ENCODE assay signal across 25 cellular contexts in genomic region chr12:3727354-3727753, GRCh38. TPM values are rescaled to one million over a fixed set of nuclear protein-coding genes. Genes with fewer than 3 reads are reported as not detected.
DNase-seq lines count a peak whose midpoint lies in the region; ATAC-seq, FAIRE-seq and TF ChIP-seq lines count a peak whose summit lies in the region.
"Had no signal": no experiment of that assay in that cellular context is flagged by ENCODE, and none has a peak within 500 bp of the region (broad histone marks: within the 10 kb centered on the region; RNA-seq: fewer than 3 reads in every experiment).

No MANE protein-coding gene starts in this region.

- CTCF ChIA-PET in activated CD8-positive, alpha-beta T cell treated with anti-CD3 and anti-CD28 coated beads for 36 hours (lab: Charles Lee) = interaction anchor here (1.1 kb wide), 1 partner anchor 11 kb away, joined by 3 read pairs; no protein-coding TSS in a partner anchor

- H3K9me3 Mint-ChIP-seq in activated CD4-positive, alpha-beta T cell treated with anti-CD3 and anti-CD28 coated beads, Interleukin-2, amount 10 ng/mL, durations not matched to agents 24 days and 14 days = peaks cover 18% of the 10 kb centered on the region
- H3K9me3 Mint-ChIP-seq in activated CD8-positive, alpha-beta T cell treated with anti-CD3 and anti-CD28 coated beads for 36 hours = peaks cover 9% of the 10 kb centered on the region
- H3K9me3 Mint-ChIP-seq: dendritic cell treated with granulocyte-macrophage colony-stimulating factor and Interleukin-4, amounts not matched to agents 40 ng/mL and 50 ng/mL, for 4 days had no signal

- 87 to 95% (median 88%) methylated on average over 8 of the region's 8 CpGs for WGBS in small intestine, 3 donors
- 88 to 89% methylated on average over 8 of the region's 8 CpGs for WGBS in esophagus squamous epithelium, 2 donors

- ATAC-seq in DND-41 (ENCODE audit: insufficient read depth, low read depth) = no peak
- no peak for ATAC-seq in activated CD8-positive, alpha-beta T cell treated with anti-CD3 and anti-CD28 coated beads for 36 hours
- ATAC-seq: A549, HCT116 had no signal

- no peak for TF ChIP-seq CTCF in DND-41 (IDR thresholded peaks at IDR 0.05; ENCODE audit: borderline replicate concordance, extremely low read depth, low read length, poor library complexity, severe bottlenecking)
- TF ChIP-seq CTCF in activated CD8-positive, alpha-beta T cell treated with anti-CD3 and anti-CD28 coated beads for 36 hours (IDR thresholded peaks at IDR 0.05) = no peak
- TF ChIP-seq CTCF in neutrophil (IDR thresholded peaks at IDR 0.05) = no peak
- TF ChIP-seq CTCF in esophagus squamous epithelium (IDR thresholded peaks at IDR 0.05) = no peak

- H3K4me2 ChIP-seq in DND-41 (ENCODE audit: insufficient read depth, low read length) = peak overlapping the region; percentile 56
- H3K4me2 ChIP-seq: A549 had no signal

- in situ Hi-C loops in KBM-7 (cut with MboI; ENCODE audit: low pct_unique_long_range_greater_than_20kb, low sequenced_read_pairs) = no loop called here

- no peak for FAIRE-seq in small intestine (lab: Jason Lieb, UNC)
- FAIRE-seq: A549, endometrium had no signal

- H3K4me1 ChIP-seq in DND-41 (ENCODE audit: insufficient read depth, low read length) (peaks cover 40% of the 10 kb centered on the region), neutrophil (ENCODE audit: control insufficient read depth in 1 of 2, insufficient read depth in 1 of 2, low read depth in 1 of 2, low read length in 1 of 2) (peaks cover 57 to 65% of the 10 kb centered on the region in 2 experiments), small intestine (ENCODE audit: control insufficient read depth in 2 of 2, insufficient read depth in 1 of 2, low read depth in 1 of 2, low read length in 1 of 2) (peaks cover 0 to 2% of the 10 kb centered on the region in 2 donors), esophagus squamous epithelium (peaks cover 0 to 21% (median 0%) of the 10 kb centered on the region in 3 donors)
- H3K4me1 ChIP-seq: A549, BE2C had no signal

- no peaks in the 10 kb centered on the region for H3K27me3 ChIP-seq in DND-41 (ENCODE audit: insufficient read depth, low read length, poor library complexity)
- H3K27me3 ChIP-seq in neutrophil = no peaks in the 10 kb centered on the region
- no peaks in the 10 kb centered on the region for H3K27me3 ChIP-seq in small intestine (ENCODE audit: control insufficient read depth in 2 of 2, insufficient read depth in 2 of 2, low read length in 2 of 2)
- H3K27me3 ChIP-seq in esophagus squamous epithelium = no peaks in the 10 kb centered on the region
- H3K27me3 ChIP-seq: tibial nerve had no signal

- intact Hi-C loops in activated CD4-positive, alpha-beta T cell treated with anti-CD3 and anti-CD28 coated beads, Interleukin-2, amount 10 ng/mL, durations not matched to agents 24 days and 14 days (cut with micrococcal nuclease) = loop anchor here (5.0 kb wide), 1 partner anchor 145 kb away; the partner anchor contains the start of gene PARP11
- intact Hi-C loops in activated CD8-positive, alpha-beta T cell treated with anti-CD3 and anti-CD28 coated beads for 36 hours (cut with micrococcal nuclease) = no loop called here
- intact Hi-C loops in esophagus squamous epithelium (cut with DNase I) = no loop called here

- H3K4me3 Mint-ChIP-seq in activated CD4-positive, alpha-beta T cell treated with anti-CD3 and anti-CD28 coated beads, Interleukin-2, amount 10 ng/mL, durations not matched to agents 24 days and 14 days = peak overlapping the region; percentile 48
- no peak overlapping the region for H3K4me3 Mint-ChIP-seq in activated CD8-positive, alpha-beta T cell treated with anti-CD3 and anti-CD28 coated beads for 36 hours
- H3K4me3 Mint-ChIP-seq: dendritic cell treated with granulocyte-macrophage colony-stimulating factor and Interleukin-4, amounts not matched to agents 40 ng/mL and 50 ng/mL, for 4 days had no signal

- POLR2A ChIA-PET in activated CD8-positive, alpha-beta T cell treated with anti-CD3 and anti-CD28 coated beads for 36 hours (lab: Charles Lee) = interaction anchor here (2.5 kb wide), 1 partner anchor 19 kb away, joined by 11 read pairs; no protein-coding TSS in a partner anchor

- H3K79me2 ChIP-seq in DND-41 (ENCODE audit: insufficient read depth, low read length) = no peaks in the 10 kb centered on the region; the same call in 1 of the 2 replicates

- 0 out of 4 replicates have a peak overlapping the region, but pooled peaks of 1 of the 2 experiments have one; percentile 42 for H3K4me3 ChIP-seq in DND-41 (ENCODE audit: low read depth in 1 of 2, low read length in 2 of 2)
- peak overlapping the region; percentile 56 to 64 for H3K4me3 ChIP-seq in neutrophil (ENCODE audit: low read depth in 1 of 2, low read length in 1 of 2)
- H3K4me3 ChIP-seq in small intestine (ENCODE audit: low read depth in 1 of 2, low read length in 2 of 2) = no peak overlapping the region
- H3K4me3 ChIP-seq in esophagus squamous epithelium = no peak overlapping the region
- H3K4me3 ChIP-seq: A549, cardiac muscle cell, lung, skin epidermis, tibial nerve had no signal

- H3K36me3 Mint-ChIP-seq in activated CD4-positive, alpha-beta T cell treated with anti-CD3 and anti-CD28 coated beads, Interleukin-2, amount 10 ng/mL, durations not matched to agents 24 days and 14 days (ENCODE audit: low read depth) = peaks cover 80% of the 10 kb centered on the region
- peaks cover 71% of the 10 kb centered on the region for H3K36me3 Mint-ChIP-seq in activated CD8-positive, alpha-beta T cell treated with anti-CD3 and anti-CD28 coated beads for 36 hours (ENCODE audit: low read depth)

- peak overlapping the region; percentile 37 for H3K9ac ChIP-seq in DND-41 (ENCODE audit: low read depth, low read length)

- H3K27me3 Mint-ChIP-seq in activated CD4-positive, alpha-beta T cell treated with anti-CD3 and anti-CD28 coated beads, Interleukin-2, amount 10 ng/mL, durations not matched to agents 24 days and 14 days = no peaks in the 10 kb centered on the region
- no peaks in the 10 kb centered on the region for H3K27me3 Mint-ChIP-seq in activated CD8-positive, alpha-beta T cell treated with anti-CD3 and anti-CD28 coated beads for 36 hours
- H3K27me3 Mint-ChIP-seq: stimulated activated naive CD8-positive, alpha-beta T cell treated with anti-CD3 and anti-CD28 coated beads, Interleukin-15, amount 100 ng/mL, for 72 hours had no signal

- peak; percentile 67 for DNase-seq in activated CD4-positive, alpha-beta T cell treated with anti-CD3 and anti-CD28 coated beads, Interleukin-2, amount 10 ng/mL, durations not matched to agents 24 days and 14 days
- DNase-seq in activated CD4-positive, alpha-beta T cell treated with anti-CD3 and anti-CD28 coated beads for 1 hour = no peak
- DNase-seq in DND-41 (no peak), small intestine (no peak), esophagus squamous epithelium (lab: John Stamatoyannopoulos, UW) (no peak), KBM-7 (no peak)
- DNase-seq in activated CD8-positive, alpha-beta T cell treated with anti-CD3 and anti-CD28 coated beads for 36 hours = no peak
- DNase-seq: activated CD4-positive, CD25-positive, alpha-beta regulatory T cell treated with anti-CD3 and anti-CD28 coated beads, Interleukin-2, amount 50 U/mL, for 72 hours; activated effector memory CD4-positive, alpha-beta T cell treated with anti-CD3 and anti-CD28 coated beads, Interleukin-2, amount 50 U/mL, for 16 hours; BE2C; Karpas-422; NCI-H1105; NCI-H2029 treated with DMSO at 0.1 percent for 48 hours; NCI-H345; nucleus accumbens; stimulated activated naive CD8-positive, alpha-beta T cell treated with anti-CD3 and anti-CD28 coated beads, Interleukin-15, amount 100 ng/mL, for 72 hours had no signal

- H3K9me3 ChIP-seq in DND-41 (ENCODE audit: insufficient read depth, low read length, severe bottlenecking) (peaks cover 24% of the 10 kb centered on the region), neutrophil (no peaks in the 10 kb centered on the region), small intestine (ENCODE audit: control insufficient read depth, low read depth) (no peaks in the 10 kb centered on the region), esophagus squamous epithelium (no peaks in the 10 kb centered on the region)
- H3K9me3 ChIP-seq: BE2C, tibial nerve had no signal

- H3K4me1 Mint-ChIP-seq in activated CD4-positive, alpha-beta T cell treated with anti-CD3 and anti-CD28 coated beads, Interleukin-2, amount 10 ng/mL, durations not matched to agents 24 days and 14 days = peaks cover 35% of the 10 kb centered on the region
- H3K4me1 Mint-ChIP-seq in activated CD8-positive, alpha-beta T cell treated with anti-CD3 and anti-CD28 coated beads for 36 hours (ENCODE audit: low read depth) = peaks cover 36% of the 10 kb centered on the region

- H3K27ac ChIP-seq in DND-41 (ENCODE audit: low read length) (peak overlapping the region; percentile 89), neutrophil (peak overlapping the region; percentile 94), small intestine (ENCODE audit: low read depth in 1 of 2, low read length in 1 of 2) (no peak overlapping the region), esophagus squamous epithelium (no peak overlapping the region)
- H3K27ac ChIP-seq: A549, cardiac muscle cell, tibial nerve had no signal

- peak overlapping the region; percentile 50 for H3K27ac Mint-ChIP-seq in activated CD4-positive, alpha-beta T cell treated with anti-CD3 and anti-CD28 coated beads, Interleukin-2, amount 10 ng/mL, durations not matched to agents 24 days and 14 days
- H3K27ac Mint-ChIP-seq in activated CD8-positive, alpha-beta T cell treated with anti-CD3 and anti-CD28 coated beads for 36 hours = peak overlapping the region; percentile 40
- H3K27ac Mint-ChIP-seq: dendritic cell treated with granulocyte-macrophage colony-stimulating factor and Interleukin-4, amounts not matched to agents 40 ng/mL and 50 ng/mL, for 4 days had no signal

- no peak for TF ChIP-seq POLR2A in esophagus squamous epithelium (IDR thresholded peaks at IDR 0.05)

- peaks cover 43% of the 10 kb centered on the region for H3K36me3 ChIP-seq in DND-41 (ENCODE audit: insufficient read depth, low read length)
- H3K36me3 ChIP-seq in neutrophil = peaks cover 24% of the 10 kb centered on the region
- no peaks in the 10 kb centered on the region for H3K36me3 ChIP-seq in small intestine (ENCODE audit: control insufficient read depth in 2 of 2, insufficient read depth in 2 of 2, low read length in 2 of 2)
- H3K36me3 ChIP-seq in esophagus squamous epithelium = no peaks in the 10 kb centered on the region
- H3K36me3 ChIP-seq: BE2C, cardiac muscle cell, tibial nerve had no signal

- no peak overlapping the region for H2AFZ ChIP-seq in DND-41 (ENCODE audit: low read depth, low read length)

- H4K20me1 ChIP-seq in DND-41 (ENCODE audit: insufficient read depth, low read length) = peaks cover 3% of the 10 kb centered on the region; the same call in 1 of the 2 replicates

RNA-seq across cellular contexts. Expression of gene CRACR2A, which starts 25.6 kb away (rescaled TPM):
- total RNA-seq in activated CD4-positive, alpha-beta T cell treated with anti-CD3 and anti-CD28 coated beads, Interleukin-2, amount 10 ng/mL, durations not matched to agents 24 days and 14 days = 26.6 and 27.0 TPM in 2 replicates
- 10 to 100 TPM; 21.2 to 24.7 TPM for total RNA-seq in activated CD8-positive, alpha-beta T cell treated with anti-CD3 and anti-CD28 coated beads for 36 hours
- polyA plus RNA-seq in small intestine = 1 to 10 TPM; 5.1 to 9.4 (median 8.3) TPM
- total RNA-seq in esophagus squamous epithelium = 1 to 10 TPM in 3 of 4 donors, under 1 TPM in 1; 0.91 to 2.3 (median 1.9) TPM
- polyA plus RNA-seq: cardiac muscle cell had no signal

Comparison
In these comparisons a context has a peak if more than half of its experiments do, and no peak if none do; other contexts are left out.
1. H3K27ac ChIP-seq: peak in DND-41 (single experiment) and neutrophil (single experiment); none in small intestine (0 of 2) and esophagus squamous epithelium (0 of 4).
2. H3K4me3 ChIP-seq: peak in neutrophil (2 of 2); none in small intestine (0 of 2) and esophagus squamous epithelium (0 of 4).